1 cellular context compared by ENCODE assay signal in the genomic region with DNA sequence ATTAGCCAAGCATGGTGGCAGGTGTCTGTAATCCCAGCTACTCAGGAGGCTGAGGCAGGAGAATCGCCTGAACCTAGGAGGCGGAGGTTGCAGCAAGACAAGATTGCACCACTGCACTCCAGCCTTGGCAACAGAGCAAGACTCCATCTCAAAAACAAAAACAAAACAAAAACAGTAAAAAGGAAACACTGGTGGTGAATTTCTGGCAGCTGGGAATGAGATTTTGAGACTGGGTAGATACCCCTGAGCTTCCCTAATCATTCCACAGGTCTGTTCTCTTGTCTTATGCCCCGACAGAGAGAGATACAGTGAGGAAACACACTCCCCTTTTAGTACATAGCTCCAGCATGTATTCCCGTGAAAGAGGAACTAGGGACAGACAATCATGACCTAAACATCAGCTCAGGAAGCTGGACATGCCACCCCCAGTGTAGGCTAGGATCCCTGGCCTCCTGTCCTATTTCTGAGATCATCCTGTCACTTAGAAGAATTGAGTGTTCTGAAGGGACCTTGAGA.
A peak's percentile ranks its signal among the peaks of the same experiment; 100 is the strongest.
TF ChIP-seq lines count a peak whose summit lies in the region.

No MANE protein-coding gene starts in this region.

TF ChIP-seq in HepG2, 621 proteins besides CTCF, POLR2A, EP300 and RAD21 (continues in another document):
- TF ChIP-seq SATB2 (CRISPR knock-in tag; IDR thresholded peaks at IDR 0.05) (no peak), SMC3 (IDR thresholded peaks at IDR 0.05; ENCODE audit: low read length) (no peak), POLR2G (IDR thresholded peaks at IDR 0.05; ENCODE audit: low read depth, low read length) (peak; percentile 52; the same call in 1 of the 2 replicates), PLRG1 (conservative IDR thresholded peaks at IDR 0.05) (no peak), ZNF660 (CRISPR knock-in tag; IDR thresholded peaks at IDR 0.05; ENCODE audit: borderline replicate concordance, low read depth) (no peak), ZKSCAN8 (CRISPR knock-in tag; IDR thresholded peaks at IDR 0.05; ENCODE audit: borderline replicate concordance) (no peak), ZNF674 (CRISPR knock-in tag; IDR thresholded peaks at IDR 0.05; ENCODE audit: low read depth) (no peak), POLR2AphosphoS2 (IDR thresholded peaks at IDR 0.05; ENCODE audit: low read depth, low read length) (0 out of 2 replicates have a peak, but pooled peaks have one; percentile 42), ZC3H13 (CRISPR knock-in tag; IDR thresholded peaks at IDR 0.05) (0 out of 2 replicates have a peak, but pooled peaks have one; percentile 13), ZNF75D (CRISPR knock-in tag; IDR thresholded peaks at IDR 0.05; ENCODE audit: borderline replicate concordance) (no peak), RBM22 (optimal IDR thresholded peaks at IDR 0.05; ENCODE audit: low read length) (peak; percentile 56), KDM3A (CRISPR knock-in tag; IDR thresholded peaks at IDR 0.05; ENCODE audit: low read depth) (no peak), ATF7-NPFF (CRISPR knock-in tag; IDR thresholded peaks at IDR 0.05; ENCODE audit: low read depth) (no peak), MZF1 (CRISPR knock-in tag; IDR thresholded peaks at IDR 0.05; ENCODE audit: borderline replicate concordance) (no peak), ZNF510 (CRISPR knock-in tag; IDR thresholded peaks at IDR 0.05; ENCODE audit: low read depth) (no peak), ZNF7 (CRISPR knock-in tag; IDR thresholded peaks at IDR 0.05) (no peak), ZNF766 (CRISPR knock-in tag; IDR thresholded peaks at IDR 0.05; ENCODE audit: borderline replicate concordance) (no peak), TBX3 (IDR thresholded peaks at IDR 0.05; ENCODE audit: borderline replicate concordance) (no peak), SALL2 (CRISPR knock-in tag; IDR thresholded peaks at IDR 0.05) (no peak), GATAD2A (CRISPR knock-in tag; IDR thresholded peaks at IDR 0.05) (no peak)
- TF ChIP-seq, protein P1, sequence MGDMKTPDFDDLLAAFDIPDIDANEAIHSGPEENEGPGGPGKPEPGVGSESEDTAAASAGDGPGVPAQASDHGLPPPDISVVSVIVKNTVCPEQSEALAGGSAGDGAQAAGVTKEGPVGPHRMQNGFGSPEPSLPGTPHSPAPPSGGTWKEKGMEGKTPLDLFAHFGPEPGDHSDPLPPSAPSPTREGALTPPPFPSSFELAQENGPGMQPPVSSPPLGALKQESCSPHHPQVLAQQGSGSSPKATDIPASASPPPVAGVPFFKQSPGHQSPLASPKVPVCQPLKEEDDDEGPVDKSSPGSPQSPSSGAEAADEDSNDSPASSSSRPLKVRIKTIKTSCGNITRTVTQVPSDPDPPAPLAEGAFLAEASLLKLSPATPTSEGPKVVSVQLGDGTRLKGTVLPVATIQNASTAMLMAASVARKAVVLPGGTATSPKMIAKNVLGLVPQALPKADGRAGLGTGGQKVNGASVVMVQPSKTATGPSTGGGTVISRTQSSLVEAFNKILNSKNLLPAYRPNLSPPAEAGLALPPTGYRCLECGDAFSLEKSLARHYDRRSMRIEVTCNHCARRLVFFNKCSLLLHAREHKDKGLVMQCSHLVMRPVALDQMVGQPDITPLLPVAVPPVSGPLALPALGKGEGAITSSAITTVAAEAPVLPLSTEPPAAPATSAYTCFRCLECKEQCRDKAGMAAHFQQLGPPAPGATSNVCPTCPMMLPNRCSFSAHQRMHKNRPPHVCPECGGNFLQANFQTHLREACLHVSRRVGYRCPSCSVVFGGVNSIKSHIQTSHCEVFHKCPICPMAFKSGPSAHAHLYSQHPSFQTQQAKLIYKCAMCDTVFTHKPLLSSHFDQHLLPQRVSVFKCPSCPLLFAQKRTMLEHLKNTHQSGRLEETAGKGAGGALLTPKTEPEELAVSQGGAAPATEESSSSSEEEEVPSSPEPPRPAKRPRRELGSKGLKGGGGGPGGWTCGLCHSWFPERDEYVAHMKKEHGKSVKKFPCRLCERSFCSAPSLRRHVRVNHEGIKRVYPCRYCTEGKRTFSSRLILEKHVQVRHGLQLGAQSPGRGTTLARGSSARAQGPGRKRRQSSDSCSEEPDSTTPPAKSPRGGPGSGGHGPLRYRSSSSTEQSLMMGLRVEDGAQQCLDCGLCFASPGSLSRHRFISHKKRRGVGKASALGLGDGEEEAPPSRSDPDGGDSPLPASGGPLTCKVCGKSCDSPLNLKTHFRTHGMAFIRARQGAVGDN (CRISPR knock-in tag; IDR thresholded peaks at IDR 0.05): no peak
- TF ChIP-seq, protein P2, sequence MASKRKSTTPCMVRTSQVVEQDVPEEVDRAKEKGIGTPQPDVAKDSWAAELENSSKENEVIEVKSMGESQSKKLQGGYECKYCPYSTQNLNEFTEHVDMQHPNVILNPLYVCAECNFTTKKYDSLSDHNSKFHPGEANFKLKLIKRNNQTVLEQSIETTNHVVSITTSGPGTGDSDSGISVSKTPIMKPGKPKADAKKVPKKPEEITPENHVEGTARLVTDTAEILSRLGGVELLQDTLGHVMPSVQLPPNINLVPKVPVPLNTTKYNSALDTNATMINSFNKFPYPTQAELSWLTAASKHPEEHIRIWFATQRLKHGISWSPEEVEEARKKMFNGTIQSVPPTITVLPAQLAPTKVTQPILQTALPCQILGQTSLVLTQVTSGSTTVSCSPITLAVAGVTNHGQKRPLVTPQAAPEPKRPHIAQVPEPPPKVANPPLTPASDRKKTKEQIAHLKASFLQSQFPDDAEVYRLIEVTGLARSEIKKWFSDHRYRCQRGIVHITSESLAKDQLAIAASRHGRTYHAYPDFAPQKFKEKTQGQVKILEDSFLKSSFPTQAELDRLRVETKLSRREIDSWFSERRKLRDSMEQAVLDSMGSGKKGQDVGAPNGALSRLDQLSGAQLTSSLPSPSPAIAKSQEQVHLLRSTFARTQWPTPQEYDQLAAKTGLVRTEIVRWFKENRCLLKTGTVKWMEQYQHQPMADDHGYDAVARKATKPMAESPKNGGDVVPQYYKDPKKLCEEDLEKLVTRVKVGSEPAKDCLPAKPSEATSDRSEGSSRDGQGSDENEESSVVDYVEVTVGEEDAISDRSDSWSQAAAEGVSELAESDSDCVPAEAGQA (IDR thresholded peaks at IDR 0.05; ENCODE audit: low read depth): no peak
- TF ChIP-seq, protein P2 (CRISPR knock-in tag; IDR thresholded peaks at IDR 0.05; ENCODE audit: borderline replicate concordance): no peak
- TF ChIP-seq, protein P3, sequence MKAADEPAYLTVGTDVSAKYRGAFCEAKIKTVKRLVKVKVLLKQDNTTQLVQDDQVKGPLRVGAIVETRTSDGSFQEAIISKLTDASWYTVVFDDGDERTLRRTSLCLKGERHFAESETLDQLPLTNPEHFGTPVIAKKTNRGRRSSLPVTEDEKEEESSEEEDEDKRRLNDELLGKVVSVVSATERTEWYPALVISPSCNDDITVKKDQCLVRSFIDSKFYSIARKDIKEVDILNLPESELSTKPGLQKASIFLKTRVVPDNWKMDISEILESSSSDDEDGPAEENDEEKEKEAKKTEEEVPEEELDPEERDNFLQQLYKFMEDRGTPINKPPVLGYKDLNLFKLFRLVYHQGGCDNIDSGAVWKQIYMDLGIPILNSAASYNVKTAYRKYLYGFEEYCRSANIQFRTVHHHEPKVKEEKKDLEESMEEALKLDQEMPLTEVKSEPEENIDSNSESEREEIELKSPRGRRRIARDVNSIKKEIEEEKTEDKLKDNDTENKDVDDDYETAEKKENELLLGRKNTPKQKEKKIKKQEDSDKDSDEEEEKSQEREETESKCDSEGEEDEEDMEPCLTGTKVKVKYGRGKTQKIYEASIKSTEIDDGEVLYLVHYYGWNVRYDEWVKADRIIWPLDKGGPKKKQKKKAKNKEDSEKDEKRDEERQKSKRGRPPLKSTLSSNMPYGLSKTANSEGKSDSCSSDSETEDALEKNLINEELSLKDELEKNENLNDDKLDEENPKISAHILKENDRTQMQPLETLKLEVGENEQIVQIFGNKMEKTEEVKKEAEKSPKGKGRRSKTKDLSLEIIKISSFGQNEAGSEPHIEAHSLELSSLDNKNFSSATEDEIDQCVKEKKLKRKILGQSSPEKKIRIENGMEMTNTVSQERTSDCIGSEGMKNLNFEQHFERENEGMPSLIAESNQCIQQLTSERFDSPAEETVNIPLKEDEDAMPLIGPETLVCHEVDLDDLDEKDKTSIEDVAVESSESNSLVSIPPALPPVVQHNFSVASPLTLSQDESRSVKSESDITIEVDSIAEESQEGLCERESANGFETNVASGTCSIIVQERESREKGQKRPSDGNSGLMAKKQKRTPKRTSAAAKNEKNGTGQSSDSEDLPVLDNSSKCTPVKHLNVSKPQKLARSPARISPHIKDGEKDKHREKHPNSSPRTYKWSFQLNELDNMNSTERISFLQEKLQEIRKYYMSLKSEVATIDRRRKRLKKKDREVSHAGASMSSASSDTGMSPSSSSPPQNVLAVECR (CRISPR knock-in tag; IDR thresholded peaks at IDR 0.05; ENCODE audit: borderline replicate concordance): 0 out of 2 replicates have a peak, but pooled peaks have one; percentile 26
- TF ChIP-seq, protein P4, sequence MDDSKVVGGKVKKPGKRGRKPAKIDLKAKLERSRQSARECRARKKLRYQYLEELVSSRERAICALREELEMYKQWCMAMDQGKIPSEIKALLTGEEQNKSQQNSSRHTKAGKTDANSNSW (CRISPR knock-in tag; IDR thresholded peaks at IDR 0.05; ENCODE audit: borderline replicate concordance): no peak
- TF ChIP-seq, protein P5, sequence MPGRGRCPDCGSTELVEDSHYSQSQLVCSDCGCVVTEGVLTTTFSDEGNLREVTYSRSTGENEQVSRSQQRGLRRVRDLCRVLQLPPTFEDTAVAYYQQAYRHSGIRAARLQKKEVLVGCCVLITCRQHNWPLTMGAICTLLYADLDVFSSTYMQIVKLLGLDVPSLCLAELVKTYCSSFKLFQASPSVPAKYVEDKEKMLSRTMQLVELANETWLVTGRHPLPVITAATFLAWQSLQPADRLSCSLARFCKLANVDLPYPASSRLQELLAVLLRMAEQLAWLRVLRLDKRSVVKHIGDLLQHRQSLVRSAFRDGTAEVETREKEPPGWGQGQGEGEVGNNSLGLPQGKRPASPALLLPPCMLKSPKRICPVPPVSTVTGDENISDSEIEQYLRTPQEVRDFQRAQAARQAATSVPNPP (CRISPR knock-in tag; IDR thresholded peaks at IDR 0.05): no peak
- TF ChIP-seq, protein P6, sequence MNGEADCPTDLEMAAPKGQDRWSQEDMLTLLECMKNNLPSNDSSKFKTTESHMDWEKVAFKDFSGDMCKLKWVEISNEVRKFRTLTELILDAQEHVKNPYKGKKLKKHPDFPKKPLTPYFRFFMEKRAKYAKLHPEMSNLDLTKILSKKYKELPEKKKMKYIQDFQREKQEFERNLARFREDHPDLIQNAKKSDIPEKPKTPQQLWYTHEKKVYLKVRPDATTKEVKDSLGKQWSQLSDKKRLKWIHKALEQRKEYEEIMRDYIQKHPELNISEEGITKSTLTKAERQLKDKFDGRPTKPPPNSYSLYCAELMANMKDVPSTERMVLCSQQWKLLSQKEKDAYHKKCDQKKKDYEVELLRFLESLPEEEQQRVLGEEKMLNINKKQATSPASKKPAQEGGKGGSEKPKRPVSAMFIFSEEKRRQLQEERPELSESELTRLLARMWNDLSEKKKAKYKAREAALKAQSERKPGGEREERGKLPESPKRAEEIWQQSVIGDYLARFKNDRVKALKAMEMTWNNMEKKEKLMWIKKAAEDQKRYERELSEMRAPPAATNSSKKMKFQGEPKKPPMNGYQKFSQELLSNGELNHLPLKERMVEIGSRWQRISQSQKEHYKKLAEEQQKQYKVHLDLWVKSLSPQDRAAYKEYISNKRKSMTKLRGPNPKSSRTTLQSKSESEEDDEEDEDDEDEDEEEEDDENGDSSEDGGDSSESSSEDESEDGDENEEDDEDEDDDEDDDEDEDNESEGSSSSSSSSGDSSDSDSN (CRISPR knock-in tag; IDR thresholded peaks at IDR 0.05): no peak
- TF ChIP-seq, protein P7, sequence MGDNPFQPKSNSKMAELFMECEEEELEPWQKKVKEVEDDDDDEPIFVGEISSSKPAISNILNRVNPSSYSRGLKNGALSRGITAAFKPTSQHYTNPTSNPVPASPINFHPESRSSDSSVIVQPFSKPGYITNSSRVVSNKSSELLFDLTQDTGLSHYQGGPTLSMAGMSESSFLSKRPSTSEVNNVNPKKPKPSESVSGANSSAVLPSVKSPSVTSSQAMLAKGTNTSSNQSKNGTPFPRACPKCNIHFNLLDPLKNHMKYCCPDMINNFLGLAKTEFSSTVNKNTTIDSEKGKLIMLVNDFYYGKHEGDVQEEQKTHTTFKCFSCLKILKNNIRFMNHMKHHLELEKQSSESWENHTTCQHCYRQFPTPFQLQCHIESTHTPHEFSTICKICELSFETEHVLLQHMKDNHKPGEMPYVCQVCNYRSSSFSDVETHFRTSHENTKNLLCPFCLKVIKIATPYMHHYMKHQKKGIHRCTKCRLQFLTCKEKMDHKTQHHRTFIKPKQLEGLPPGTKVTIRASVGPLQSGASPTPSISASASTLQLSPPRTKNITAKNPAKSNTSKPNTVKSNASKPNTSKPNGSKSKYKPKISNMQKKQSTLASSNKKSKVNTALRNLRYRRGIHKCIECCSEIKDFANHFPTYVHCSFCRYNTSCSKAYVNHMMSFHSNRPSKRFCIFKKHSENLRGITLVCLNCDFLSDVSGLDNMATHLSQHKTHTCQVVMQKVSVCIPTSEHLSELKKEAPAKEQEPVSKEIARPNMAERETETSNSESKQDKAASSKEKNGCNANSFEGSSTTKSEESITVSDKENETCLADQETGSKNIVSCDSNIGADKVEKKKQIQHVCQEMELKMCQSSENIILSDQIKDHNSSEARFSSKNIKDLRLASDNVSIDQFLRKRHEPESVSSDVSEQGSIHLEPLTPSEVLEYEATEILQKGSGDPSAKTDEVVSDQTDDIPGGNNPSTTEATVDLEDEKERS (CRISPR knock-in tag; IDR thresholded peaks at IDR 0.05): no peak
- TF ChIP-seq, protein P8, sequence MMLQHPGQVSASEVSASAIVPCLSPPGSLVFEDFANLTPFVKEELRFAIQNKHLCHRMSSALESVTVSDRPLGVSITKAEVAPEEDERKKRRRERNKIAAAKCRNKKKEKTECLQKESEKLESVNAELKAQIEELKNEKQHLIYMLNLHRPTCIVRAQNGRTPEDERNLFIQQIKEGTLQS (CRISPR knock-in tag; IDR thresholded peaks at IDR 0.05): no peak
- TF ChIP-seq, protein P9, sequence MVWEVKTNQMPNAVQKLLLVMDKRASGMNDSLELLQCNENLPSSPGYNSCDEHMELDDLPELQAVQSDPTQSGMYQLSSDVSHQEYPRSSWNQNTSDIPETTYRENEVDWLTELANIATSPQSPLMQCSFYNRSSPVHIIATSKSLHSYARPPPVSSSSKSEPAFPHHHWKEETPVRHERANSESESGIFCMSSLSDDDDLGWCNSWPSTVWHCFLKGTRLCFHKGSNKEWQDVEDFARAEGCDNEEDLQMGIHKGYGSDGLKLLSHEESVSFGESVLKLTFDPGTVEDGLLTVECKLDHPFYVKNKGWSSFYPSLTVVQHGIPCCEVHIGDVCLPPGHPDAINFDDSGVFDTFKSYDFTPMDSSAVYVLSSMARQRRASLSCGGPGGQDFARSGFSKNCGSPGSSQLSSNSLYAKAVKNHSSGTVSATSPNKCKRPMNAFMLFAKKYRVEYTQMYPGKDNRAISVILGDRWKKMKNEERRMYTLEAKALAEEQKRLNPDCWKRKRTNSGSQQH (CRISPR knock-in tag; IDR thresholded peaks at IDR 0.05; ENCODE audit: low read depth): no peak
